10 cellular contexts compared by ENCODE assay signal in the genomic region with DNA sequence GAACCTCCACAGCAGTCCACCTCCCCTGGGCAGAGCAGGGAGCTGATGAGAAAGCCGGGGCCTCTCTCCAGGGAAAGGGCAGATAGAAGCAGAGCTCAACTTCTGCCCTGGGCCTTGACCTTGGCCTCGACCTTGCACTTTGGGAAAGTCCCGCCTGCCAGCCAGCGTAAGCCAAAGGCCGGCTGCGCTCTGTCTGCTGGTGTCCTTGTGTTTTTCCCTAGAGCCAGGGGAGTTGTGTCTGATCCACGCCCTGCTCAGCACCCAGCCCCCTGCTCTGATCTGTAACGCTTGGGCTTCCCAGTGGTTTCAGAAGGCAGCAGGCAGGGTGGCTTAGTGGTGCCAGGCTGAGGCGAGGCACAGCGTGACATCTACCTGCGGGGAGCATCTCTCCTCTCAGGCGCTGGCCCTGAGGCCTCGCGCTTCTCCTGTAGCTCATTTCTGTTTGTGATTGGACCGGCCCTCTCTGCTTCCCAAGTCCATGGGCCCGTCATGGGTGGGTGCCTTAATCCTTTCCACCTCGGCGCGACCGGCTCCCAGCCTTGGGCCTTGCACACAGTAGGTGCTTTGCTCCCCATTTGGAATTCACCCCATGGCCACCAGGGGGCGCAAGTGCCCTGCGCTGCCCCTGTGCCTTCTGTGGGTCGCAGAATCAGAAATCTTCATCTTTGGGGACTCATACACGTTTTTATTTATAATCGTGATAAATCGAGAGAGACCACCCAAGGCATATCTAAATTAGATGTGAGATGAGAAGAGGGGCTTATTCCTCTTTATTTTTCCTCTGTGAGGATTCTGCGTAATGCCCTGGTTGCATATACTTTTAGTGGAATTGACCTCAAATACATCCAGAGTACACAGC. TPM values are rescaled to one million over a fixed set of nuclear protein-coding genes. Genes with fewer than 3 reads are reported as not detected.
A peak's percentile ranks its signal among the peaks of the same experiment; 100 is the strongest.
DNase-seq lines count a peak whose midpoint lies in the region; ATAC-seq and TF ChIP-seq lines count a peak whose summit lies in the region.
"Had no signal": no experiment of that assay in that cellular context is flagged by ENCODE, and none has a peak within 500 bp of the region (broad histone marks: within the 10 kb centered on the region; RNA-seq: fewer than 3 reads in every experiment).

No MANE protein-coding gene starts in this region.

- TF ChIP-seq CTCF in GM12873 (IDR thresholded peaks at IDR 0.05; ENCODE audit: insufficient read depth, low read depth, low read length, missing control alignments) = peak; percentile 93
- peak; percentile 84 for TF ChIP-seq CTCF in RWPE1 (conservative IDR thresholded peaks at IDR 0.05; ENCODE audit: low read depth)
- peak; percentile 70 to 77 (median 76) for TF ChIP-seq CTCF in right lobe of liver (IDR thresholded peaks at IDR 0.05)

- H3K27ac ChIP-seq in RWPE1 (no peak overlapping the region), right lobe of liver (no peak overlapping the region)
- H3K27ac ChIP-seq: SK-N-MC had no signal

- ATAC-seq in right lobe of liver (peak; percentile 12 to 44 (median 27)), HG03095 (IDR thresholded peaks at IDR 0.05; ENCODE audit: unreplicated experiment) (no peak), HG03432 (IDR thresholded peaks at IDR 0.05; ENCODE audit: unreplicated experiment) (no peak)
- peak; percentile 61 for ATAC-seq in stimulated activated effector memory CD8-positive, alpha-beta T cell treated with anti-CD3 and anti-CD28 coated beads, Interleukin-12 subunit alpha, Interleukin-12 subunit beta, amount 100 ng/mL, for 72 hours

- no peaks in the 10 kb centered on the region for H3K36me3 Mint-ChIP-seq in activated naive CD4-positive, alpha-beta T cell treated with anti-CD3 and anti-CD28 coated beads, Interleukin-2, amount 50 U/mL, for 24 hours
- H3K36me3 Mint-ChIP-seq in stimulated activated effector memory CD8-positive, alpha-beta T cell treated with anti-CD3 and anti-CD28 coated beads, Interleukin-12 subunit alpha, Interleukin-12 subunit beta, amount 100 ng/mL, for 72 hours = no peaks in the 10 kb centered on the region

- no peak for TF ChIP-seq POLR2A in right lobe of liver (IDR thresholded peaks at IDR 0.05)

- POLR2A ChIA-PET in RWPE1 (lab: Yijun Ruan, JAX; ENCODE audit: low non-redundant PET) = no interaction called here

- intact Hi-C loops in right lobe of liver (cut with DNase I) = no loop called here

- H3K4me1 Mint-ChIP-seq in activated naive CD4-positive, alpha-beta T cell treated with anti-CD3 and anti-CD28 coated beads, Interleukin-2, amount 50 U/mL, for 24 hours = no peaks in the 10 kb centered on the region
- H3K4me1 Mint-ChIP-seq in stimulated activated effector memory CD8-positive, alpha-beta T cell treated with anti-CD3 and anti-CD28 coated beads, Interleukin-12 subunit alpha, Interleukin-12 subunit beta, amount 100 ng/mL, for 72 hours = peaks cover 11% of the 10 kb centered on the region

- no peaks in the 10 kb centered on the region for H3K9me3 ChIP-seq in right lobe of liver

- H3K27me3 ChIP-seq in right lobe of liver = no peaks in the 10 kb centered on the region

- H3K4me3 ChIP-seq in right lobe of liver = no peak overlapping the region
- H3K4me3 ChIP-seq: SK-N-MC had no signal

- peaks cover 3% of the 10 kb centered on the region for H3K27me3 Mint-ChIP-seq in activated naive CD4-positive, alpha-beta T cell treated with anti-CD3 and anti-CD28 coated beads, Interleukin-2, amount 50 U/mL, for 24 hours

- peak overlapping the region; percentile 11 for H3K27ac Mint-ChIP-seq in activated naive CD4-positive, alpha-beta T cell treated with anti-CD3 and anti-CD28 coated beads, Interleukin-2, amount 50 U/mL, for 24 hours
- H3K27ac Mint-ChIP-seq in stimulated activated effector memory CD8-positive, alpha-beta T cell treated with anti-CD3 and anti-CD28 coated beads, Interleukin-12 subunit alpha, Interleukin-12 subunit beta, amount 100 ng/mL, for 72 hours = no peak overlapping the region
- H3K27ac Mint-ChIP-seq: stimulated activated naive CD8-positive, alpha-beta T cell treated with anti-CD3 and anti-CD28 coated beads, Interleukin-15, Interleukin-2, amounts not matched to agents 100 ng/mL and 50 ng/mL, for 24 hours had no signal

- no peak overlapping the region for H3K4me3 Mint-ChIP-seq in activated naive CD4-positive, alpha-beta T cell treated with anti-CD3 and anti-CD28 coated beads, Interleukin-2, amount 50 U/mL, for 24 hours
- no peak overlapping the region for H3K4me3 Mint-ChIP-seq in stimulated activated effector memory CD8-positive, alpha-beta T cell treated with anti-CD3 and anti-CD28 coated beads, Interleukin-12 subunit alpha, Interleukin-12 subunit beta, amount 100 ng/mL, for 72 hours
- H3K4me3 Mint-ChIP-seq: stimulated activated naive CD8-positive, alpha-beta T cell treated with anti-CD3 and anti-CD28 coated beads, Interleukin-15, Interleukin-2, amounts not matched to agents 100 ng/mL and 50 ng/mL, for 24 hours had no signal

- no peaks in the 10 kb centered on the region for H3K36me3 ChIP-seq in right lobe of liver

- CTCF ChIA-PET in RWPE1 (lab: Yijun Ruan, JAX) = interaction anchor here (0.5 to 1.3 kb wide), 5 partner anchors 9 to 58 kb away, joined by 3 to 4 read pairs (median 3); no protein-coding TSS in a partner anchor

- no peaks in the 10 kb centered on the region for H3K9me3 Mint-ChIP-seq in activated naive CD4-positive, alpha-beta T cell treated with anti-CD3 and anti-CD28 coated beads, Interleukin-2, amount 50 U/mL, for 24 hours
- no peaks in the 10 kb centered on the region for H3K9me3 Mint-ChIP-seq in stimulated activated effector memory CD8-positive, alpha-beta T cell treated with anti-CD3 and anti-CD28 coated beads, Interleukin-12 subunit alpha, Interleukin-12 subunit beta, amount 100 ng/mL, for 72 hours
- H3K9me3 Mint-ChIP-seq: stimulated activated naive CD8-positive, alpha-beta T cell treated with anti-CD3 and anti-CD28 coated beads, Interleukin-15, Interleukin-2, amounts not matched to agents 100 ng/mL and 50 ng/mL, for 24 hours had no signal

- no peak for DNase-seq in RWPE1 (ENCODE audit: low spot score)
- DNase-seq in right lobe of liver = no peak
- peak; percentile 56 to 72 for DNase-seq in stimulated activated effector memory CD8-positive, alpha-beta T cell treated with anti-CD3 and anti-CD28 coated beads, Interleukin-12 subunit alpha, Interleukin-12 subunit beta, amount 100 ng/mL, for 72 hours (ENCODE audit: low spot score in 2 of 2)
- DNase-seq in SHP77 treated with DMSO at 0.1 percent for 48 hours (lab: John Stamatoyannopoulos, UW) = no peak

- WGBS in right lobe of liver (ENCODE audit: insufficient coverage, low coverage, low lambda C conversion rate, missing lambda C conversion rate) = 30% methylated on average over 12 of the region's 27 CpGs

- H3K4me1 ChIP-seq in right lobe of liver = no peaks in the 10 kb centered on the region

RNA-seq across cellular contexts. Expression of gene SGSH, which starts 24.2 kb away (rescaled TPM):
- 10 to 100 TPM in 5 of 6 experiments, 1 to 10 TPM in 1; 9.7 to 23.5 (median 15.7) TPM for total RNA-seq in right lobe of liver

RNA-seq across cellular contexts. Expression of gene SLC26A11, which starts 24.3 kb away (rescaled TPM):
- 1 to 10 TPM; 5.8 to 9.8 (median 6.5) TPM for total RNA-seq in right lobe of liver

RNA-seq across cellular contexts. Expression of gene CARD14, which starts 26.1 kb away (rescaled TPM):
- under 1 TPM in 3 of 6 experiments, not detected in 3; 0.20 to 0.29 (median 0.22) TPM for total RNA-seq in right lobe of liver

RNA-seq across cellular contexts. Expression of gene EIF4A3, which starts 49.0 kb away (rescaled TPM):
- 10 to 100 TPM; 21.6 to 41.7 (median 32.2) TPM for total RNA-seq in right lobe of liver

Comparison
In these comparisons a context has a peak if more than half of its experiments do, and no peak if none do; other contexts are left out.
1. DNase-seq: peak in stimulated activated effector memory CD8-positive, alpha-beta T cell treated with anti-CD3 and anti-CD28 coated beads, Interleukin-12 subunit alpha, Interleukin-12 subunit beta, amount 100 ng/mL, for 72 hours (2 of 2); none in RWPE1 (single experiment), right lobe of liver (0 of 3) and SHP77 treated with DMSO at 0.1 percent for 48 hours (single experiment).
2. ATAC-seq: peak in right lobe of liver (4 of 4) and stimulated activated effector memory CD8-positive, alpha-beta T cell treated with anti-CD3 and anti-CD28 coated beads, Interleukin-12 subunit alpha, Interleukin-12 subunit beta, amount 100 ng/mL, for 72 hours (single experiment); none in HG03095 (single experiment) and HG03432 (single experiment).
3. Peak in every context shown above with its lines, with median percentiles within 50 percentile points of each other: CTCF ChIP-seq.